Comparison of ENCODE assay signal across 10 cellular contexts in genomic region chr7:116630357-116630756, GRCh38. TPM values are rescaled to one million over a fixed set of nuclear protein-coding genes. Genes with fewer than 3 reads are reported as not detected.
DNase-seq lines count a peak whose midpoint lies in the region; ATAC-seq and TF ChIP-seq lines count a peak whose summit lies in the region.
"Had no signal": no experiment of that assay in that cellular context is flagged by ENCODE, and none has a peak within 500 bp of the region (broad histone marks: within the 10 kb centered on the region; RNA-seq: fewer than 3 reads in every experiment).

No MANE protein-coding gene starts in this region.

- peaks cover 50% of the 10 kb centered on the region for H3K4me1 ChIP-seq in psoas muscle

- intact Hi-C loops in psoas muscle (cut with DNase I), result loop anchor here (2.0 to 5.0 kb wide), 2 partner anchors 42 kb away; partner anchors contain the start of gene MET (in 2 of the 2)
- intact Hi-C loops in posterior cingulate gyrus (cut with DNase I), result no loop called here

- ATAC-seq in GM19035 (IDR thresholded peaks at IDR 0.05; ENCODE audit: unreplicated experiment) (peak; percentile 90), HG02610 (IDR thresholded peaks at IDR 0.05; ENCODE audit: unreplicated experiment) (peak; percentile 78), psoas muscle (no peak)

- DNase-seq in M059J (ENCODE audit: low read depth), result peak; percentile 25
- DNase-seq in psoas muscle, result no peak
- DNase-seq in NCI-H510A treated with DMSO at 0.1 percent for 48 hours (lab: John Stamatoyannopoulos, UW), result no peak
- no peak for DNase-seq in stimulated activated CD4-positive, alpha-beta T cell treated with anti-CD3 and anti-CD28 coated beads, Interleukin-4, amount 100 ng/mL, for 24 hours
- no peak for DNase-seq in posterior cingulate gyrus
- no peak for DNase-seq in NCI-H146 (lab: John Stamatoyannopoulos, UW)
- DNase-seq: NCI-H526 treated with DMSO at 0.1 percent for 48 hours had no signal

- no peaks in the 10 kb centered on the region for H3K36me3 ChIP-seq in psoas muscle (ENCODE audit: insufficient read depth in 1 of 2, low read depth in 1 of 2)
- H3K36me3 ChIP-seq: right atrium auricular region had no signal

- H3K27ac ChIP-seq in psoas muscle, result peak overlapping the region; percentile 80

- H3K27me3 ChIP-seq in psoas muscle (ENCODE audit: insufficient read depth in 3 of 3, low read length in 2 of 3), result no peaks in the 10 kb centered on the region
- H3K27me3 ChIP-seq: right atrium auricular region had no signal

- WGBS in psoas muscle, 3 donors, result 71 to 83% (median 75%) methylated on average over 2 of the region's 2 CpGs

- no peak for TF ChIP-seq CTCF in psoas muscle (IDR thresholded peaks at IDR 0.05)

- no peaks in the 10 kb centered on the region for H3K9me3 ChIP-seq in psoas muscle
- H3K9me3 ChIP-seq: right atrium auricular region had no signal

- H3K4me3 ChIP-seq in psoas muscle, result peak overlapping the region; percentile 27
- H3K4me3 ChIP-seq: right atrium auricular region had no signal

RNA-seq across cellular contexts. Expression of gene MET, which starts 41.6 kb away (rescaled TPM):
- total RNA-seq in M059J (2014; rRNA removed; shearing (Covaris generic)), result 131 and 199 TPM in 2 replicates
- total RNA-seq in psoas muscle, result 10 to 100 TPM; 17.8 to 84.1 (median 29.3) TPM
- 10 to 100 TPM in 2 of 3 donors, 1 to 10 TPM in 1; 5.9 to 50.3 (median 11.0) TPM for polyA plus RNA-seq in psoas muscle

Comparison
In these comparisons a context has a peak if more than half of its experiments do, and no peak if none do; other contexts are left out.
1. ATAC-seq: peak in GM19035 (single experiment) and HG02610 (single experiment); none in psoas muscle (0 of 4).